In genomic region chr11:102279641-102280170, GRCh38 we compare ENCODE assay signal across 9 cellular contexts. TPM values are rescaled to one million over a fixed set of nuclear protein-coding genes. Genes with fewer than 3 reads are reported as not detected.
A peak's percentile ranks its signal among the peaks of the same experiment; 100 is the strongest.
DNase-seq lines count a peak whose midpoint lies in the region; ATAC-seq and TF ChIP-seq lines count a peak whose summit lies in the region.
"Had no signal": no experiment of that assay in that cellular context is flagged by ENCODE, and none has a peak within 500 bp of the region (broad histone marks: within the 10 kb centered on the region; RNA-seq: fewer than 3 reads in every experiment).

No MANE protein-coding gene starts in this region.

- no peak overlapping the region for H3K27ac ChIP-seq in skeletal muscle tissue (ENCODE audit: low read depth, low read length)
- H3K27ac ChIP-seq: BLaER1 treated with 17β-estradiol and CSF1 and Interleukin-3, amounts not matched to agents 10 nM and 100 nM had no signal

- H3K4me3 ChIP-seq in fibroblast of villous mesenchyme (ENCODE audit: low read depth, low read length) = peak overlapping the region; percentile 13
- peak overlapping the region; percentile 35 to 58 (median 36) for H3K4me3 ChIP-seq in skeletal muscle tissue (ENCODE audit: low read length in 3 of 3)
- H3K4me3 ChIP-seq: BLaER1 treated with 17β-estradiol and CSF1 and Interleukin-3, amounts not matched to agents 10 nM and 100 nM had no signal

- no peaks in the 10 kb centered on the region for H3K9me3 ChIP-seq in skeletal muscle tissue (ENCODE audit: control insufficient read depth in 3 of 3, low read length in 3 of 3)
- H3K9me3 ChIP-seq: BLaER1 treated with 17β-estradiol and CSF1 and Interleukin-3, amounts not matched to agents 10 nM and 100 nM had no signal

- peak overlapping the region; percentile 0 to 51 (median 27) for H3K9ac ChIP-seq in skeletal muscle tissue (ENCODE audit: low read depth in 1 of 3, low read length in 3 of 3)
- H3K9ac ChIP-seq: BLaER1 treated with 17β-estradiol and CSF1 and Interleukin-3, amounts not matched to agents 10 nM and 100 nM had no signal

- H3K27me3 ChIP-seq in skeletal muscle tissue (ENCODE audit: control insufficient read depth in 3 of 3, insufficient read depth in 3 of 3, low read length in 3 of 3) = no peaks in the 10 kb centered on the region
- H3K27me3 ChIP-seq: BLaER1 treated with 17β-estradiol and CSF1 and Interleukin-3, amounts not matched to agents 10 nM and 100 nM had no signal

- no peaks in the 10 kb centered on the region for H3K36me3 ChIP-seq in skeletal muscle tissue (ENCODE audit: control insufficient read depth in 3 of 3, insufficient read depth in 3 of 3, low read length in 3 of 3)
- H3K36me3 ChIP-seq: BLaER1 treated with 17β-estradiol and CSF1 and Interleukin-3, amounts not matched to agents 10 nM and 100 nM had no signal

- peaks cover 0 to 12% (median 0%) of the 10 kb centered on the region in 3 donors for H3K4me1 ChIP-seq in skeletal muscle tissue (ENCODE audit: control insufficient read depth in 3 of 3, insufficient read depth in 3 of 3, low read length in 3 of 3)

- peak; percentile 7 for DNase-seq in NOMO-1 treated with DMSO at 0.1 percent for 48 hours (lab: John Stamatoyannopoulos, UW; ENCODE audit: unreplicated experiment)
- DNase-seq in NOMO-1 (lab: John Stamatoyannopoulos, UW; ENCODE audit: unreplicated experiment in 2 of 2) = no peak
- DNase-seq in NCI-H748 treated with DMSO at 0.1 percent for 48 hours (lab: John Stamatoyannopoulos, UW) = peak; percentile 8
- peak; percentile 58 for DNase-seq in fibroblast of villous mesenchyme (ENCODE audit: low read depth)
- DNase-seq in islet precursor cell = no peak
- DNase-seq in RKO (ENCODE audit: low spot score) = no peak

- peak; percentile 21 for TF ChIP-seq CTCF in fibroblast of villous mesenchyme (IDR thresholded peaks at IDR 0.05; ENCODE audit: insufficient read depth, low read depth, low read length)

- peak; percentile 96 for ATAC-seq in HG02623 (IDR thresholded peaks at IDR 0.05; ENCODE audit: unreplicated experiment)

RNA-seq across cellular contexts. Expression of gene BIRC3, which starts 37.6 kb away (rescaled TPM):
- 0.64 and 8.2 TPM in 2 replicates for total RNA-seq in fibroblast of villous mesenchyme
- 1.6 TPM for total RNA-seq in skeletal muscle tissue

Comparison
In these comparisons a context has a peak if more than half of its experiments do, and no peak if none do; other contexts are left out.
1. DNase-seq: peak in NOMO-1 treated with DMSO at 0.1 percent for 48 hours (single experiment), NCI-H748 treated with DMSO at 0.1 percent for 48 hours (single experiment) and fibroblast of villous mesenchyme (single experiment); none in NOMO-1 (0 of 2), islet precursor cell (single experiment) and RKO (single experiment).